ENCODE assay signal across 1 cellular context in the genomic region with DNA sequence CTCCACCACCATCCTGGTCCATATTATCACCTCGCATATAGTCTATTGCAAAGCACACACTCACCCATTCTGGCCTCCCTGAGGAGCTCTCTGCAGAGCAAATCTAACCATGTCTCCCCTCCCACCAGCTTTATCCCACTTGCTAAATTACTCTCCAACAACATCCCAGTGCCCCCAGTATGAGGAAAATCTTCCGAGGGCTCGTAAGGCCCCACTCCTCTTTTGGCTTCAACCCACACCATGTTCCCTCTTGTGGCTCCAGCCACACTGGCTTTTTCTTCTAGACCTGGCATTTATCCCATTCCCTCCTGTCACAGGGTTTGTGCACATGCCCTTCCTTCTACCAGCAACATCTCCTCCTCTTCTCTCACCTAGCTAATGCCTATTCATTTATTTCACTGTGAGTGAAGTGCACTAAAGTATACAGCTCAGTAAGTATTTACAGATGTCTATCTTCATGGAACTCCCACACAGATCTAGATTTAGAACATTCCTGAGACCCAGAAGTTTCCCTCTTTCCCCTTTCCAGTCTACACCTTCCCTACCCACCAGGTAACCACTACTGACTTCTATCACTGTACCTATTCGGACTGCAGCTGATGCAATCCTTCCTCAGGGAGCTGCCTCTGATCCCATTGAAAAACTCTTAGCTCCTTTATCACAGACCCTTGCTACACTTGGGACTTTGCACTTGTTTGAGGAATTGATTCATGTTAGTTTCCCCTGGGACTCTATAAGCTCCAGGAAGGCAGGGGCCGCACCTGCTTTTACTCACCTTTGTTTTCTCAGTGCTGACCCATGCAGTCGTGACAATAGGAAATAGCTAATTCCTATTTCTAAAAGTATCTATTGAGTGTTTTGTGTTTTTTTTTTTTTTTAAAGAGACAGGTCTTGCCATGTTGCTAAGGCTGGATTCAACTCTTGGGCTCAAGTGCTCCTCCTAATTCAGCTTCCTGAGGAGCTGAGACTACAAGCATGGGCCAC.
A peak's percentile ranks its signal among the peaks of the same experiment; 100 is the strongest.
TF ChIP-seq lines count a peak whose summit lies in the region.

No MANE protein-coding gene starts in this region.

TF ChIP-seq in HepG2, 621 proteins besides CTCF, POLR2A, EP300 and RAD21 (continued from another document):
- TF ChIP-seq, protein P1, sequence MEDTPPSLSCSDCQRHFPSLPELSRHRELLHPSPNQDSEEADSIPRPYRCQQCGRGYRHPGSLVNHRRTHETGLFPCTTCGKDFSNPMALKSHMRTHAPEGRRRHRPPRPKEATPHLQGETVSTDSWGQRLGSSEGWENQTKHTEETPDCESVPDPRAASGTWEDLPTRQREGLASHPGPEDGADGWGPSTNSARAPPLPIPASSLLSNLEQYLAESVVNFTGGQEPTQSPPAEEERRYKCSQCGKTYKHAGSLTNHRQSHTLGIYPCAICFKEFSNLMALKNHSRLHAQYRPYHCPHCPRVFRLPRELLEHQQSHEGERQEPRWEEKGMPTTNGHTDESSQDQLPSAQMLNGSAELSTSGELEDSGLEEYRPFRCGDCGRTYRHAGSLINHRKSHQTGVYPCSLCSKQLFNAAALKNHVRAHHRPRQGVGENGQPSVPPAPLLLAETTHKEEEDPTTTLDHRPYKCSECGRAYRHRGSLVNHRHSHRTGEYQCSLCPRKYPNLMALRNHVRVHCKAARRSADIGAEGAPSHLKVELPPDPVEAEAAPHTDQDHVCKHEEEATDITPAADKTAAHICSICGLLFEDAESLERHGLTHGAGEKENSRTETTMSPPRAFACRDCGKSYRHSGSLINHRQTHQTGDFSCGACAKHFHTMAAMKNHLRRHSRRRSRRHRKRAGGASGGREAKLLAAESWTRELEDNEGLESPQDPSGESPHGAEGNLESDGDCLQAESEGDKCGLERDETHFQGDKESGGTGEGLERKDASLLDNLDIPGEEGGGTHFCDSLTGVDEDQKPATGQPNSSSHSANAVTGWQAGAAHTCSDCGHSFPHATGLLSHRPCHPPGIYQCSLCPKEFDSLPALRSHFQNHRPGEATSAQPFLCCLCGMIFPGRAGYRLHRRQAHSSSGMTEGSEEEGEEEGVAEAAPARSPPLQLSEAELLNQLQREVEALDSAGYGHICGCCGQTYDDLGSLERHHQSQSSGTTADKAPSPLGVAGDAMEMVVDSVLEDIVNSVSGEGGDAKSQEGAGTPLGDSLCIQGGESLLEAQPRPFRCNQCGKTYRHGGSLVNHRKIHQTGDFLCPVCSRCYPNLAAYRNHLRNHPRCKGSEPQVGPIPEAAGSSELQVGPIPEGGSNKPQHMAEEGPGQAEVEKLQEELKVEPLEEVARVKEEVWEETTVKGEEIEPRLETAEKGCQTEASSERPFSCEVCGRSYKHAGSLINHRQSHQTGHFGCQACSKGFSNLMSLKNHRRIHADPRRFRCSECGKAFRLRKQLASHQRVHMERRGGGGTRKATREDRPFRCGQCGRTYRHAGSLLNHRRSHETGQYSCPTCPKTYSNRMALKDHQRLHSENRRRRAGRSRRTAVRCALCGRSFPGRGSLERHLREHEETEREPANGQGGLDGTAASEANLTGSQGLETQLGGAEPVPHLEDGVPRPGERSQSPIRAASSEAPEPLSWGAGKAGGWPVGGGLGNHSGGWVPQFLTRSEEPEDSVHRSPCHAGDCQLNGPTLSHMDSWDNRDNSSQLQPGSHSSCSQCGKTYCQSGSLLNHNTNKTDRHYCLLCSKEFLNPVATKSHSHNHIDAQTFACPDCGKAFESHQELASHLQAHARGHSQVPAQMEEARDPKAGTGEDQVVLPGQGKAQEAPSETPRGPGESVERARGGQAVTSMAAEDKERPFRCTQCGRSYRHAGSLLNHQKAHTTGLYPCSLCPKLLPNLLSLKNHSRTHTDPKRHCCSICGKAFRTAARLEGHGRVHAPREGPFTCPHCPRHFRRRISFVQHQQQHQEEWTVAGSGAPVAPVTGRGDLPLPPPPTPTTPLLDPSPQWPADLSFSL (CRISPR knock-in tag; IDR thresholded peaks at IDR 0.05): no peak
- TF ChIP-seq, protein P2, sequence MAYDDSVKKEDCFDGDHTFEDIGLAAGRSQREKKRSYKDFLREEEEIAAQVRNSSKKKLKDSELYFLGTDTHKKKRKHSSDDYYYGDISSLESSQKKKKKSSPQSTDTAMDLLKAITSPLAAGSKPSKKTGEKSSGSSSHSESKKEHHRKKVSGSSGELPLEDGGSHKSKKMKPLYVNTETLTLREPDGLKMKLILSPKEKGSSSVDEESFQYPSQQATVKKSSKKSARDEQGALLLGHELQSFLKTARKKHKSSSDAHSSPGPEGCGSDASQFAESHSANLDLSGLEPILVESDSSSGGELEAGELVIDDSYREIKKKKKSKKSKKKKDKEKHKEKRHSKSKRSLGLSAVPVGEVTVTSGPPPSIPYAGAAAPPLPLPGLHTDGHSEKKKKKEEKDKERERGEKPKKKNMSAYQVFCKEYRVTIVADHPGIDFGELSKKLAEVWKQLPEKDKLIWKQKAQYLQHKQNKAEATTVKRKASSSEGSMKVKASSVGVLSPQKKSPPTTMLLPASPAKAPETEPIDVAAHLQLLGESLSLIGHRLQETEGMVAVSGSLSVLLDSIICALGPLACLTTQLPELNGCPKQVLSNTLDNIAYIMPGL (CRISPR knock-in tag; IDR thresholded peaks at IDR 0.05; ENCODE audit: borderline replicate concordance in 1 of 2, low read depth in 1 of 2): peak in 1 of 2 experiments; percentile 21; a peak in 1 of 4 replicates
- TF ChIP-seq FOSL2 (CRISPR knock-in tag; IDR thresholded peaks at IDR 0.05) (peak; percentile 79), FOXA3 (CRISPR knock-in tag; IDR thresholded peaks at IDR 0.05) (peak; percentile 87), SIX1 (CRISPR knock-in tag; IDR thresholded peaks at IDR 0.05; ENCODE audit: borderline replicate concordance) (no peak; the same call in 1 of the 2 replicates), ZNF317 (CRISPR knock-in tag; IDR thresholded peaks at IDR 0.05) (peak; percentile 90), ZNF33B (CRISPR knock-in tag; IDR thresholded peaks at IDR 0.05) (peak; percentile 58; the same call in 1 of the 2 replicates), NAIF1 (CRISPR knock-in tag; IDR thresholded peaks at IDR 0.05; ENCODE audit: borderline replicate concordance) (peak; percentile 25; the same call in 1 of the 2 replicates), ZBTB7A (CRISPR knock-in tag; IDR thresholded peaks at IDR 0.05) (no peak), HOXA5 (CRISPR knock-in tag; IDR thresholded peaks at IDR 0.05) (peak; percentile 78), RBFOX2 (IDR thresholded peaks at IDR 0.05; ENCODE audit: low read depth, low read length) (0 out of 2 replicates have a peak, but pooled peaks have one; percentile 8), ZNF841 (CRISPR knock-in tag; IDR thresholded peaks at IDR 0.05; ENCODE audit: borderline replicate concordance) (no peak), CEBPB (IDR thresholded peaks at IDR 0.05; ENCODE audit: borderline replicate concordance, low read depth, low read length) (peak; percentile 97), RFXAP (CRISPR knock-in tag; IDR thresholded peaks at IDR 0.05; ENCODE audit: borderline replicate concordance) (no peak), ZFAT (CRISPR knock-in tag; conservative IDR thresholded peaks at IDR 0.05) (no peak), ZNF547 (CRISPR knock-in tag; IDR thresholded peaks at IDR 0.05) (no peak), ARNT2 (CRISPR knock-in tag; IDR thresholded peaks at IDR 0.05; ENCODE audit: low read depth) (no peak)
- TF ChIP-seq, protein P3, sequence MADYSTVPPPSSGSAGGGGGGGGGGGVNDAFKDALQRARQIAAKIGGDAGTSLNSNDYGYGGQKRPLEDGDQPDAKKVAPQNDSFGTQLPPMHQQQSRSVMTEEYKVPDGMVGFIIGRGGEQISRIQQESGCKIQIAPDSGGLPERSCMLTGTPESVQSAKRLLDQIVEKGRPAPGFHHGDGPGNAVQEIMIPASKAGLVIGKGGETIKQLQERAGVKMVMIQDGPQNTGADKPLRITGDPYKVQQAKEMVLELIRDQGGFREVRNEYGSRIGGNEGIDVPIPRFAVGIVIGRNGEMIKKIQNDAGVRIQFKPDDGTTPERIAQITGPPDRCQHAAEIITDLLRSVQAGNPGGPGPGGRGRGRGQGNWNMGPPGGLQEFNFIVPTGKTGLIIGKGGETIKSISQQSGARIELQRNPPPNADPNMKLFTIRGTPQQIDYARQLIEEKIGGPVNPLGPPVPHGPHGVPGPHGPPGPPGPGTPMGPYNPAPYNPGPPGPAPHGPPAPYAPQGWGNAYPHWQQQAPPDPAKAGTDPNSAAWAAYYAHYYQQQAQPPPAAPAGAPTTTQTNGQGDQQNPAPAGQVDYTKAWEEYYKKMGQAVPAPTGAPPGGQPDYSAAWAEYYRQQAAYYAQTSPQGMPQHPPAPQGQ (CRISPR knock-in tag; IDR thresholded peaks at IDR 0.05; ENCODE audit: borderline replicate concordance): no peak
- TF ChIP-seq, protein P4, sequence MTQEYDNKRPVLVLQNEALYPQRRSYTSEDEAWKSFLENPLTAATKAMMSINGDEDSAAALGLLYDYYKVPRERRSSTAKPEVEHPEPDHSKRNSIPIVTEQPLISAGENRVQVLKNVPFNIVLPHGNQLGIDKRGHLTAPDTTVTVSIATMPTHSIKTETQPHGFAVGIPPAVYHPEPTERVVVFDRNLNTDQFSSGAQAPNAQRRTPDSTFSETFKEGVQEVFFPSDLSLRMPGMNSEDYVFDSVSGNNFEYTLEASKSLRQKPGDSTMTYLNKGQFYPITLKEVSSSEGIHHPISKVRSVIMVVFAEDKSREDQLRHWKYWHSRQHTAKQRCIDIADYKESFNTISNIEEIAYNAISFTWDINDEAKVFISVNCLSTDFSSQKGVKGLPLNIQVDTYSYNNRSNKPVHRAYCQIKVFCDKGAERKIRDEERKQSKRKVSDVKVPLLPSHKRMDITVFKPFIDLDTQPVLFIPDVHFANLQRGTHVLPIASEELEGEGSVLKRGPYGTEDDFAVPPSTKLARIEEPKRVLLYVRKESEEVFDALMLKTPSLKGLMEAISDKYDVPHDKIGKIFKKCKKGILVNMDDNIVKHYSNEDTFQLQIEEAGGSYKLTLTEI (CRISPR knock-in tag; conservative IDR thresholded peaks at IDR 0.05): no peak
TF ChIP-seq in HepG2: peak in this region for 206.
